ENCODE assay signal across 1 cellular context in the genomic region with DNA sequence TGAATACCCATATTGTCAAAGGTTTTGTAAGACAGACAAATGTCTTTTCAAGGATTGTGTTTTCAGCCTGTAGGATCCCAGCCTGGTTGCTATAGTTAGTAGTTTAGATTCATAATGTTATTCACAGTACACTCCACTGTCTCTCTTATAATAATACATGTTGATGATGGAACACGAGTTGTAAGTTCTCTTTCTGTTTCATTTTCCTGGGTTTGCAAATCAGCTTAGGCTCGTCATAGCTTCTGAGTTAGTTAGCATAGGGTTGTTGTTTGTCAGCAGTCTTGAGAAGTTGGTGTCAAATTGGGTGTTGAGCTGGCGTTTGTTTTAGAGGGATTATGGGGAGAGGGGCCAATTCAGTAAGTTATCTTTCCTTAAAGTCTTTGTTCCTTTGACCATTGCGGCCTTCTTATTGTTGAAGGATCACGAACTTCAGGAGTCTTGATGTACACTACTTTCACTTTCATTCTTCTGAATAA.
TF ChIP-seq lines count a peak whose summit lies in the region.

No MANE protein-coding gene starts in this region.

TF ChIP-seq in HepG2, 621 proteins besides CTCF, POLR2A, EP300 and RAD21 (continued from another document):
- TF ChIP-seq BCLAF1 (IDR thresholded peaks at IDR 0.05) (no peak), HOMEZ (CRISPR knock-in tag; IDR thresholded peaks at IDR 0.05; ENCODE audit: low read depth) (no peak), ZBTB21 (CRISPR knock-in tag; IDR thresholded peaks at IDR 0.05) (no peak), ZNF543 (CRISPR knock-in tag; IDR thresholded peaks at IDR 0.05) (no peak)
- TF ChIP-seq, protein P1, sequence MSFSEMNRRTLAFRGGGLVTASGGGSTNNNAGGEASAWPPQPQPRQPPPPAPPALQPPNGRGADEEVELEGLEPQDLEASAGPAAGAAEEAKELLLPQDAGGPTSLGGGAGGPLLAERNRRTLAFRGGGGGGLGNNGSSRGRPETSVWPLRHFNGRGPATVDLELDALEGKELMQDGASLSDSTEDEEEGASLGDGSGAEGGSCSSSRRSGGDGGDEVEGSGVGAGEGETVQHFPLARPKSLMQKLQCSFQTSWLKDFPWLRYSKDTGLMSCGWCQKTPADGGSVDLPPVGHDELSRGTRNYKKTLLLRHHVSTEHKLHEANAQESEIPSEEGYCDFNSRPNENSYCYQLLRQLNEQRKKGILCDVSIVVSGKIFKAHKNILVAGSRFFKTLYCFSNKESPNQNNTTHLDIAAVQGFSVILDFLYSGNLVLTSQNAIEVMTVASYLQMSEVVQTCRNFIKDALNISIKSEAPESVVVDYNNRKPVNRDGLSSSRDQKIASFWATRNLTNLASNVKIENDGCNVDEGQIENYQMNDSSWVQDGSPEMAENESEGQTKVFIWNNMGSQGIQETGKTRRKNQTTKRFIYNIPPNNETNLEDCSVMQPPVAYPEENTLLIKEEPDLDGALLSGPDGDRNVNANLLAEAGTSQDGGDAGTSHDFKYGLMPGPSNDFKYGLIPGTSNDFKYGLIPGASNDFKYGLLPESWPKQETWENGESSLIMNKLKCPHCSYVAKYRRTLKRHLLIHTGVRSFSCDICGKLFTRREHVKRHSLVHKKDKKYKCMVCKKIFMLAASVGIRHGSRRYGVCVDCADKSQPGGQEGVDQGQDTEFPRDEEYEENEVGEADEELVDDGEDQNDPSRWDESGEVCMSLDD (CRISPR knock-in tag; IDR thresholded peaks at IDR 0.05; ENCODE audit: borderline replicate concordance): no peak
TF ChIP-seq in HepG2: peak in this region for 0.
